ENCODE assay signal across 34 cellular contexts in genomic region chr4:115456228-115456627, GRCh38.
"Had no signal": no experiment of that assay in that cellular context is flagged by ENCODE, and none has a peak within 500 bp of the region (broad histone marks: within the 10 kb centered on the region; RNA-seq: fewer than 3 reads in every experiment).

No MANE protein-coding gene starts in this region.

- H3K4me3 ChIP-seq: MG63 had no signal

- DNase-seq: Karpas-422, Kasumi-1, MG63, MM.1S, MV-4-11, NCI-H1048, NCI-H1092, NCI-H1092 treated with DMSO at 0.1 percent for 48 hours, NCI-H1105, NCI-H1105 treated with DMSO at 0.1 percent for 48 hours, NCI-H1417, NCI-H1417 treated with DMSO at 0.1 percent for 48 hours, NCI-H1436, NCI-H146, NCI-H1694, NCI-H1694 treated with DMSO at 0.1 percent for 48 hours, NCI-H187, NCI-H187 treated with DMSO at 0.1 percent for 48 hours, NCI-H1930, NCI-H2029, NCI-H2029 treated with DMSO at 0.1 percent for 48 hours, NCI-H2081, NCI-H2081 treated with DMSO at 0.1 percent for 48 hours, NCI-H2107, NCI-H2171, NCI-H2171 treated with DMSO at 0.1 percent for 48 hours, NCI-H2227 treated with DMSO at 0.1 percent for 48 hours, NCI-H226, NCI-H345, NCI-H446, NCI-H446 treated with DMSO at 0.1 percent for 48 hours, NCI-H510A, NCI-H510A treated with DMSO at 0.1 percent for 48 hours had no signal

- H3K36me3 ChIP-seq: MG63 had no signal

- H3K9me3 ChIP-seq: MG63 had no signal

- H3K27ac ChIP-seq: KMS-11 had no signal

- H3K27me3 ChIP-seq: MG63 had no signal
